Comparison of ENCODE assay signal across 1 cellular context in genomic region chr15:88985547-88986393, GRCh38.
TF ChIP-seq lines count a peak whose summit lies in the region.

No MANE protein-coding gene starts in this region.

TF ChIP-seq in SK-N-SH, 30 proteins besides CTCF, POLR2A, EP300 and RAD21 (continued from another document):
- TF ChIP-seq, protein P1, sequence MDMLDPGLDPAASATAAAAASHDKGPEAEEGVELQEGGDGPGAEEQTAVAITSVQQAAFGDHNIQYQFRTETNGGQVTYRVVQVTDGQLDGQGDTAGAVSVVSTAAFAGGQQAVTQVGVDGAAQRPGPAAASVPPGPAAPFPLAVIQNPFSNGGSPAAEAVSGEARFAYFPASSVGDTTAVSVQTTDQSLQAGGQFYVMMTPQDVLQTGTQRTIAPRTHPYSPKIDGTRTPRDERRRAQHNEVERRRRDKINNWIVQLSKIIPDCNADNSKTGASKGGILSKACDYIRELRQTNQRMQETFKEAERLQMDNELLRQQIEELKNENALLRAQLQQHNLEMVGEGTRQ (IDR thresholded peaks at IDR 0.05; ENCODE audit: borderline replicate concordance, low read depth, low read length), result no peak
- no peak for TF ChIP-seq GABPA (IDR thresholded peaks at IDR 0.05; ENCODE audit: low read depth)
- no peak for TF ChIP-seq ELF1 (IDR thresholded peaks at IDR 0.05)
- no peak for TF ChIP-seq RCOR1 (IDR thresholded peaks at IDR 0.05; ENCODE audit: low read length)
- TF ChIP-seq, protein P2, sequence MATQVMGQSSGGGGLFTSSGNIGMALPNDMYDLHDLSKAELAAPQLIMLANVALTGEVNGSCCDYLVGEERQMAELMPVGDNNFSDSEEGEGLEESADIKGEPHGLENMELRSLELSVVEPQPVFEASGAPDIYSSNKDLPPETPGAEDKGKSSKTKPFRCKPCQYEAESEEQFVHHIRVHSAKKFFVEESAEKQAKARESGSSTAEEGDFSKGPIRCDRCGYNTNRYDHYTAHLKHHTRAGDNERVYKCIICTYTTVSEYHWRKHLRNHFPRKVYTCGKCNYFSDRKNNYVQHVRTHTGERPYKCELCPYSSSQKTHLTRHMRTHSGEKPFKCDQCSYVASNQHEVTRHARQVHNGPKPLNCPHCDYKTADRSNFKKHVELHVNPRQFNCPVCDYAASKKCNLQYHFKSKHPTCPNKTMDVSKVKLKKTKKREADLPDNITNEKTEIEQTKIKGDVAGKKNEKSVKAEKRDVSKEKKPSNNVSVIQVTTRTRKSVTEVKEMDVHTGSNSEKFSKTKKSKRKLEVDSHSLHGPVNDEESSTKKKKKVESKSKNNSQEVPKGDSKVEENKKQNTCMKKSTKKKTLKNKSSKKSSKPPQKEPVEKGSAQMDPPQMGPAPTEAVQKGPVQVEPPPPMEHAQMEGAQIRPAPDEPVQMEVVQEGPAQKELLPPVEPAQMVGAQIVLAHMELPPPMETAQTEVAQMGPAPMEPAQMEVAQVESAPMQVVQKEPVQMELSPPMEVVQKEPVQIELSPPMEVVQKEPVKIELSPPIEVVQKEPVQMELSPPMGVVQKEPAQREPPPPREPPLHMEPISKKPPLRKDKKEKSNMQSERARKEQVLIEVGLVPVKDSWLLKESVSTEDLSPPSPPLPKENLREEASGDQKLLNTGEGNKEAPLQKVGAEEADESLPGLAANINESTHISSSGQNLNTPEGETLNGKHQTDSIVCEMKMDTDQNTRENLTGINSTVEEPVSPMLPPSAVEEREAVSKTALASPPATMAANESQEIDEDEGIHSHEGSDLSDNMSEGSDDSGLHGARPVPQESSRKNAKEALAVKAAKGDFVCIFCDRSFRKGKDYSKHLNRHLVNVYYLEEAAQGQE (IDR thresholded peaks at IDR 0.05; ENCODE audit: low read depth, low read length), result no peak
- TF ChIP-seq NFIC (IDR thresholded peaks at IDR 0.05; ENCODE audit: borderline replicate concordance), result no peak
- TF ChIP-seq FOSL2 (IDR thresholded peaks at IDR 0.05; ENCODE audit: borderline replicate concordance, low read depth), result no peak
- TF ChIP-seq NRF1 (IDR thresholded peaks at IDR 0.05; ENCODE audit: low read depth, low read length), result no peak
- TF ChIP-seq PBX3 (IDR thresholded peaks at IDR 0.05), result no peak
- TF ChIP-seq YY1 (IDR thresholded peaks at IDR 0.05; ENCODE audit: low read depth), result no peak
- TF ChIP-seq TAF1 (IDR thresholded peaks at IDR 0.05; ENCODE audit: borderline replicate concordance, low read depth, low read length), result no peak
- TF ChIP-seq POLR2AphosphoS5 (IDR thresholded peaks at IDR 0.05; ENCODE audit: low read depth, low read length), result no peak
- TF ChIP-seq SIN3A (IDR thresholded peaks at IDR 0.05; ENCODE audit: borderline replicate concordance, low read depth, low read length), result no peak
